In the genomic region with DNA sequence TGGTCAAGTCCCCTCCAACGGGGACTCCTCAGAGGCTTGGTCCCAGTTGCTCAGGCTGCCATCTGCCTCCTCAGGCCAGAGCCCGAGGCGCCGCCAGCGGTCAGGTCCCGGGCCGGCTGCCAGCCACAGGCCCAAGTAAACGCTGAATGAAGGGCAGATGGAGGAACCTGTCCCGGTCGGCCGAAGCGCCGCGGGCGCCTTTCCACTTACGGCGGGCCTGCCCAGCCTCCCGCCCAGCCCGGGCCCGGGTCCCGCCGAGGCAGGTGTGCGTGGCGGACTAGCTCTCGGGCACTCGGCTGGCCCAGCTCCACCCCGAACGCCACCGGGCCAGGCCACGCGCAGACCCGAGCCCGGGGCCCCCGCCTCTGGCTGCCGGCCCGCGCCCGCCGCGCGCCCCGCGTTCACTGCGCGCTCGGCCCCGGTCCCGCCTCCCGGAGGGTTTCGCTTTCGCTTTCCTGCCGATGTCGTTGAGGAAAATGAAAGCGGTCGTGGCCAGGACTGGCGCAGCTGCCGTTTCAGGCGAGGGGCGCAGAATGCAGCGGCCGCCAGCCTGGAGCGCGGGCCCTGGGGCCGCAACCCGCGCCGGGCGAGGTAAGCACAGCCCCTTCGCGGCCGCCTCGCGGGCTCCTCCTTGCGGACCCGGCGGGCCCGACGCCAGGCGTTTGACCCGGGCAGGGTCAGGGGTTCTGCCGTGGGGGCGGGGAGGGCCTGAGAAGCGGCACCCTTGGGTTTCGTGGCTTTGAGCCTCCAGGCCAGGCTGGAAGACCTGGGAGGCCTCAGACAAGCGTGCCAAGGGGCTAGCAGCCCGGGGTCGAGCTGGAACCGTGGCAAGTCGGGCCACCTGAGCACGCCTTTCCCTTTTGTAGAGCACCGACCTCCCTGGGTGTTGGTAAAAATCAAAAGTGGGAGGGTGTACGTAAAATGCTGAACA, we compare ENCODE assay signal across 8 cellular contexts.
DNase-seq lines count a peak whose midpoint lies in the region; ATAC-seq and TF ChIP-seq lines count a peak whose summit lies in the region.

No MANE protein-coding gene starts in this region.

- DNase-seq in CMK (ENCODE audit: low read depth), result peak; percentile 56
- peak; percentile 65 for DNase-seq in NT2/D1 (ENCODE audit: low read depth, low spot score)
- peak; percentile 91 for DNase-seq in activated CD8-positive, alpha-beta memory T cell treated with anti-CD3 and anti-CD28 coated beads, Interleukin-2, amount 50 U/mL, for 48 hours
- DNase-seq in epithelial cell of esophagus (ENCODE audit: low read depth), result peak; percentile 48
- DNase-seq in stimulated activated CD8-positive, alpha-beta memory T cell treated with anti-CD3 and anti-CD28 coated beads, Interleukin-7, amount 100 ng/mL, for 24 hours (ENCODE audit: low read depth), result peak; percentile 57

- H3K36me3 ChIP-seq in NT2/D1 (ENCODE audit: insufficient read depth, insufficient read length, low read length) (no peaks in the 10 kb centered on the region), mucosa of rectum (ENCODE audit: control insufficient read depth in 2 of 2, insufficient read depth in 2 of 2, low read length in 2 of 2) (no peaks in the 10 kb centered on the region)

- peak overlapping the region; percentile 57 for H3K4me3 ChIP-seq in NT2/D1 (ENCODE audit: insufficient read length, low read depth)
- H3K4me3 ChIP-seq in epithelial cell of esophagus (ENCODE audit: low read length), result peak overlapping the region; percentile 55
- peak overlapping the region; percentile 79 to 94 for H3K4me3 ChIP-seq in mucosa of rectum (ENCODE audit: low read length in 2 of 2)

- H3K27me3 ChIP-seq in NT2/D1 (ENCODE audit: insufficient read depth, insufficient read length), result peaks cover 12% of the 10 kb centered on the region
- H3K27me3 ChIP-seq in mucosa of rectum (ENCODE audit: control insufficient read depth in 2 of 2, insufficient read depth in 2 of 2, low read length in 2 of 2), result no peaks in the 10 kb centered on the region

- peak; percentile 37 for TF ChIP-seq CTCF in epithelial cell of esophagus (IDR thresholded peaks at IDR 0.05; ENCODE audit: insufficient read depth, low read depth, low read length, missing control alignments)

- H3K27ac ChIP-seq in mucosa of rectum (ENCODE audit: low read depth in 2 of 2, low read length in 2 of 2), result peak overlapping the region; percentile 99

- H3K9ac ChIP-seq in NT2/D1 (ENCODE audit: insufficient read length, low read depth) (peak overlapping the region; percentile 75), mucosa of rectum (ENCODE audit: low read depth in 1 of 2, low read length in 2 of 2) (peak overlapping the region; percentile 95 to 100)

- ATAC-seq in GM19351 (IDR thresholded peaks at IDR 0.05; ENCODE audit: unreplicated experiment), result peak; percentile 58
- peak; percentile 58 for ATAC-seq in HG03460 (IDR thresholded peaks at IDR 0.05; ENCODE audit: unreplicated experiment)

- peaks cover 3% of the 10 kb centered on the region for H3K4me1 ChIP-seq in NT2/D1 (ENCODE audit: insufficient read depth, insufficient read length)
- peaks cover 36 to 41% of the 10 kb centered on the region in 2 donors for H3K4me1 ChIP-seq in mucosa of rectum (ENCODE audit: control insufficient read depth in 2 of 2, insufficient read depth in 2 of 2, low read length in 2 of 2)

- peaks cover 6% of the 10 kb centered on the region; the same call in 1 of the 2 replicates for H3K9me3 ChIP-seq in NT2/D1 (ENCODE audit: insufficient read depth, low read length)
- no peaks in the 10 kb centered on the region for H3K9me3 ChIP-seq in mucosa of rectum (ENCODE audit: control insufficient read depth in 2 of 2, low read length in 2 of 2)

Comparison
In these comparisons a context has a peak if more than half of its experiments do, and no peak if none do; other contexts are left out.
1. Peak in every context shown above with its lines: DNase-seq, ATAC-seq, H3K4me3 ChIP-seq and H3K27ac ChIP-seq.